Comparison of ENCODE assay signal across 8 cellular contexts in the genomic region with DNA sequence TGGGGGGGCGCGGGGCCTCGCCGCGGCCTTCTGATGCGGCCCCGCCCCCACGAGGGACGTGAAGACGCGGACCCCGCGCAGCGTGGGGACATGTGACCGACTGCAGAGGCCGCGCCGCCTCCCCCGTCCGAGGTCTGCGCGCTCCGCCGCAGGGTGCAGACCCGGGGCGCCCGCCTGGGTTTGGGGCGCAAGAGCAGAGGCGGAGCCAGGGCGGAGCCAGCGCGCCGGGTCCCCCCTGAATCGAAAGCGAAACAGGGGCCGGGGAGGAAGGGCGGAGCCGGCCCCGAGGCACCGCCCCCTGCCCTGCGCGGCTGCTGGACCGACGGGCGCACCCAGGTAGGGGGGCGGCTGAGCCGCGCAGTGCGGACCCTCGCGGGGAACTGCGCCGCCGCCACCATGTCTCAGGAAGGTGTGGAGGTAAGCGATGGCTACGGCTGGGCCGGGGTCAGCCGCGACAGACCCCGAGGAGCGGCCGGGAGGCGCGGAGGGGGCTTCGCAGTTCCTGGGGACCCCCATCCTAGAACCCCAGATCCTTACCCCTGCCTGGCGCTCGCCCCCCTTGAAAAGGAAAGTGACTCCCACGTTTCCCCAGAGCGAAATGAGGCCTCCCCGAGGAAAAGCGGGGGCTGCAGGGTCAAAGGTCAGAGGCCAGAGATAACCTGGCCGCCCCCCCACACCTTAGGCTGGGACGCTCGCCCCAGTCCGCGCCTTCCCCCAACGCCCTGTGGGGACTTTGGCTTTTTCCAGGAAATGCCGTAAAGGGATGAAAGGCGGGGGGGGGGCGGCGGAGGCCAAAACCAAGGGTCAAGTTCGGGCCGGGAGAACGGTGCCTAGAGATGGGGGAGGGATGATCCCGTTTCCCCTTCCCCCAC. TPM values are rescaled to one million over a fixed set of nuclear protein-coding genes. Genes with fewer than 3 reads are reported as not detected.
A peak's percentile ranks its signal among the peaks of the same experiment; 100 is the strongest.
DNase-seq lines count a peak whose midpoint lies in the region; ATAC-seq and TF ChIP-seq lines count a peak whose summit lies in the region.

A gene (plus strand): TSS at position 286 of the 872 bp plus-strand sequence. CDS start 111 bp downstream, at position 397.

- TF ChIP-seq CTCF in CD14-positive monocyte (IDR thresholded peaks at IDR 0.05) (no peak), astrocyte of the cerebellum (IDR thresholded peaks at IDR 0.05; ENCODE audit: low read depth, low read length, missing control alignments) (no peak), retinal pigment epithelial cell (conservative IDR thresholded peaks at IDR 0.05; ENCODE audit: low read depth, low read length) (no peak)

- H3K27ac ChIP-seq in aorta (ENCODE audit: low read depth in 1 of 2, low read length in 2 of 2): peak within 1 kb of the TSS; percentile 63 to 90

- H3K36me3 ChIP-seq in aorta (ENCODE audit: control insufficient read depth in 1 of 2, insufficient read depth in 2 of 2, low read length in 1 of 2): no peaks in the 10 kb centered on the region

- H3K4me1 Mint-ChIP-seq in CD14-positive monocyte: peaks cover 9% of the 10 kb centered on the region
- H3K4me1 Mint-ChIP-seq in T-helper 2 cell treated with Interferon-gamma antibody and Interleukin-4, amounts not matched to agents 5 μg/mL and 100 μg/mL, for 36 hours (ENCODE audit: low read depth): peaks cover 9% of the 10 kb centered on the region

- WGBS in aorta, 2 donors: 0 to 1% methylated on average over 83 to 85 of the region's 85 CpGs

- H3K9me3 ChIP-seq in aorta (ENCODE audit: control insufficient read depth, low read length): no peaks in the 10 kb centered on the region

- in situ Hi-C loops in astrocyte of the cerebellum (cut with HindIII; ENCODE audit: low sequenced_read_pairs): no loop called here

- peaks cover 0 to 1% (median 0%) of the 10 kb centered on the region in 7 donors for H3K9me3 Mint-ChIP-seq in CD14-positive monocyte
- no peaks in the 10 kb centered on the region for H3K9me3 Mint-ChIP-seq in T-helper 2 cell treated with Interferon-gamma antibody and Interleukin-4, amounts not matched to agents 5 μg/mL and 100 μg/mL, for 36 hours

- intact Hi-C loops in CD14-positive monocyte (cut with micrococcal nuclease) (no loop called here), aorta (cut with DNase I) (no loop called here)

- peak within 1 kb of the TSS in 6 of 7 donors; percentile 54 to 85 (median 74) for H3K27ac Mint-ChIP-seq in CD14-positive monocyte
- peak within 1 kb of the TSS; percentile 91 for H3K27ac Mint-ChIP-seq in T-helper 2 cell treated with Interferon-gamma antibody and Interleukin-4, amounts not matched to agents 5 μg/mL and 100 μg/mL, for 36 hours

- H3K4me3 ChIP-seq in astrocyte of the cerebellum (ENCODE audit: low read depth, low read length): peak within 1 kb of the TSS; percentile 95
- peak within 1 kb of the TSS; percentile 61 for H3K4me3 ChIP-seq in retinal pigment epithelial cell (ENCODE audit: low read length)
- peak within 1 kb of the TSS; percentile 88 to 91 for H3K4me3 ChIP-seq in aorta (ENCODE audit: low read length in 2 of 2)

- peak within 1 kb of the TSS; percentile 85 to 86 for H3K4me3 Mint-ChIP-seq in CD14-positive monocyte
- H3K4me3 Mint-ChIP-seq in T-helper 2 cell treated with Interferon-gamma antibody and Interleukin-4, amounts not matched to agents 5 μg/mL and 100 μg/mL, for 36 hours: peak within 1 kb of the TSS; percentile 88

- DNase-seq in CD14-positive monocyte (ENCODE audit: low spot score) (peak; percentile 64), HUDEP-2 (lab: John Stamatoyannopoulos, UW; ENCODE audit: unreplicated experiment in 76 of 76) (peak in 61 of 76 experiments; percentile 13 to 81 (median 58)), astrocyte of the cerebellum (ENCODE audit: low read depth) (peak; percentile 5), hippocampal formation (lab: John Stamatoyannopoulos, UW) (peak; percentile 28 to 47), retinal pigment epithelial cell (ENCODE audit: low read depth) (no peak), aorta (peak; percentile 85 to 91)
- peak; percentile 83 for DNase-seq in T-helper 2 cell treated with Interferon-gamma antibody and Interleukin-4, amounts not matched to agents 5 μg/mL and 100 μg/mL, for 36 hours (ENCODE audit: low spot score)

- H3K27me3 ChIP-seq in aorta (ENCODE audit: control insufficient read depth in 1 of 2, insufficient read depth in 2 of 2, low read length in 1 of 2): no peaks in the 10 kb centered on the region

- peaks cover 7 to 10% (median 7%) of the 10 kb centered on the region in 3 donors for H3K27me3 Mint-ChIP-seq in CD14-positive monocyte (ENCODE audit: low read depth in 3 of 3)
- no peaks in the 10 kb centered on the region for H3K27me3 Mint-ChIP-seq in T-helper 2 cell treated with Interferon-gamma antibody and Interleukin-4, amounts not matched to agents 5 μg/mL and 100 μg/mL, for 36 hours (ENCODE audit: low read depth)

- no peaks in the 10 kb centered on the region for H3K4me1 ChIP-seq in aorta (ENCODE audit: control insufficient read depth in 1 of 2, insufficient read depth in 2 of 2, low read length in 2 of 2)

- peaks cover 18 to 20% of the 10 kb centered on the region in 2 donors for H3K36me3 Mint-ChIP-seq in CD14-positive monocyte
- H3K36me3 Mint-ChIP-seq in T-helper 2 cell treated with Interferon-gamma antibody and Interleukin-4, amounts not matched to agents 5 μg/mL and 100 μg/mL, for 36 hours (ENCODE audit: low read depth): peaks cover 15% of the 10 kb centered on the region

- ATAC-seq in GM19455 (IDR thresholded peaks at IDR 0.05; ENCODE audit: unreplicated experiment) (peak; percentile 71), aorta (ENCODE audit: low FRiP score) (peak; percentile 94)

RNA-seq across cellular contexts. Expression of the gene that starts here (rescaled TPM):
- polyA plus RNA-seq in CD14-positive monocyte: 10 to 100 TPM; 12.6 to 17.6 TPM
- 10 to 100 TPM; 32.1 to 50.5 TPM for total RNA-seq in aorta
- polyA plus RNA-seq in aorta: 10 to 100 TPM; 20.3 to 70.2 TPM
